In genomic region chr4:69458184-69458826, GRCh38 we compare ENCODE assay signal across 1 cellular context.
TF ChIP-seq lines count a peak whose summit lies in the region.

No MANE protein-coding gene starts in this region.

TF ChIP-seq in HepG2, 621 proteins besides CTCF, POLR2A, EP300 and RAD21 (continued from another document and continues in another):
- TF ChIP-seq HMGXB4 (CRISPR knock-in tag; IDR thresholded peaks at IDR 0.05; ENCODE audit: borderline replicate concordance in 1 of 2, low read depth in 1 of 2) = no peak
- TF ChIP-seq ATM (IDR thresholded peaks at IDR 0.05; ENCODE audit: borderline replicate concordance) = no peak
- TF ChIP-seq NFYC (CRISPR knock-in tag; IDR thresholded peaks at IDR 0.05) = no peak
- no peak for TF ChIP-seq ZBTB3 (CRISPR knock-in tag; IDR thresholded peaks at IDR 0.05; ENCODE audit: borderline replicate concordance, low read depth)
- no peak for TF ChIP-seq LBX2 (CRISPR knock-in tag; IDR thresholded peaks at IDR 0.05; ENCODE audit: borderline replicate concordance)
- 0 out of 2 replicates have a peak, but pooled peaks have one; percentile 40 for TF ChIP-seq KDM6A (CRISPR knock-in tag; IDR thresholded peaks at IDR 0.05; ENCODE audit: low read depth)
- no peak for TF ChIP-seq POGK (CRISPR knock-in tag; conservative IDR thresholded peaks at IDR 0.05)
- no peak for TF ChIP-seq STAT5B (CRISPR knock-in tag; IDR thresholded peaks at IDR 0.05)
- no peak for TF ChIP-seq ZFYVE20 (CRISPR knock-in tag; IDR thresholded peaks at IDR 0.05; ENCODE audit: borderline replicate concordance, low read depth)
- no peak for TF ChIP-seq BRCA1 (CRISPR knock-in tag; IDR thresholded peaks at IDR 0.05)
- no peak for TF ChIP-seq MAFG (CRISPR knock-in tag; IDR thresholded peaks at IDR 0.05)
- no peak for TF ChIP-seq ZNF703 (CRISPR knock-in tag; IDR thresholded peaks at IDR 0.05; ENCODE audit: borderline replicate concordance)
- TF ChIP-seq ZFP41 (CRISPR knock-in tag; IDR thresholded peaks at IDR 0.05; ENCODE audit: borderline replicate concordance) = no peak
- TF ChIP-seq, protein P1, sequence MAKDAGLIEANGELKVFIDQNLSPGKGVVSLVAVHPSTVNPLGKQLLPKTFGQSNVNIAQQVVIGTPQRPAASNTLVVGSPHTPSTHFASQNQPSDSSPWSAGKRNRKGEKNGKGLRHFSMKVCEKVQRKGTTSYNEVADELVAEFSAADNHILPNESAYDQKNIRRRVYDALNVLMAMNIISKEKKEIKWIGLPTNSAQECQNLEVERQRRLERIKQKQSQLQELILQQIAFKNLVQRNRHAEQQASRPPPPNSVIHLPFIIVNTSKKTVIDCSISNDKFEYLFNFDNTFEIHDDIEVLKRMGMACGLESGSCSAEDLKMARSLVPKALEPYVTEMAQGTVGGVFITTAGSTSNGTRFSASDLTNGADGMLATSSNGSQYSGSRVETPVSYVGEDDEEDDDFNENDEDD (CRISPR knock-in tag; IDR thresholded peaks at IDR 0.05; ENCODE audit: borderline replicate concordance) = no peak
- no peak; the same call in 1 of the 2 replicates for TF ChIP-seq KDM3A (CRISPR knock-in tag; IDR thresholded peaks at IDR 0.05; ENCODE audit: low read depth)
- no peak for TF ChIP-seq RNF219 (CRISPR knock-in tag; IDR thresholded peaks at IDR 0.05)
- TF ChIP-seq, protein P2, sequence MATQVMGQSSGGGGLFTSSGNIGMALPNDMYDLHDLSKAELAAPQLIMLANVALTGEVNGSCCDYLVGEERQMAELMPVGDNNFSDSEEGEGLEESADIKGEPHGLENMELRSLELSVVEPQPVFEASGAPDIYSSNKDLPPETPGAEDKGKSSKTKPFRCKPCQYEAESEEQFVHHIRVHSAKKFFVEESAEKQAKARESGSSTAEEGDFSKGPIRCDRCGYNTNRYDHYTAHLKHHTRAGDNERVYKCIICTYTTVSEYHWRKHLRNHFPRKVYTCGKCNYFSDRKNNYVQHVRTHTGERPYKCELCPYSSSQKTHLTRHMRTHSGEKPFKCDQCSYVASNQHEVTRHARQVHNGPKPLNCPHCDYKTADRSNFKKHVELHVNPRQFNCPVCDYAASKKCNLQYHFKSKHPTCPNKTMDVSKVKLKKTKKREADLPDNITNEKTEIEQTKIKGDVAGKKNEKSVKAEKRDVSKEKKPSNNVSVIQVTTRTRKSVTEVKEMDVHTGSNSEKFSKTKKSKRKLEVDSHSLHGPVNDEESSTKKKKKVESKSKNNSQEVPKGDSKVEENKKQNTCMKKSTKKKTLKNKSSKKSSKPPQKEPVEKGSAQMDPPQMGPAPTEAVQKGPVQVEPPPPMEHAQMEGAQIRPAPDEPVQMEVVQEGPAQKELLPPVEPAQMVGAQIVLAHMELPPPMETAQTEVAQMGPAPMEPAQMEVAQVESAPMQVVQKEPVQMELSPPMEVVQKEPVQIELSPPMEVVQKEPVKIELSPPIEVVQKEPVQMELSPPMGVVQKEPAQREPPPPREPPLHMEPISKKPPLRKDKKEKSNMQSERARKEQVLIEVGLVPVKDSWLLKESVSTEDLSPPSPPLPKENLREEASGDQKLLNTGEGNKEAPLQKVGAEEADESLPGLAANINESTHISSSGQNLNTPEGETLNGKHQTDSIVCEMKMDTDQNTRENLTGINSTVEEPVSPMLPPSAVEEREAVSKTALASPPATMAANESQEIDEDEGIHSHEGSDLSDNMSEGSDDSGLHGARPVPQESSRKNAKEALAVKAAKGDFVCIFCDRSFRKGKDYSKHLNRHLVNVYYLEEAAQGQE (IDR thresholded peaks at IDR 0.05; ENCODE audit: borderline replicate concordance in 1 of 2, low read depth in 1 of 2, low read length in 2 of 2) = no peak; a peak in 1 of 4 replicates
- peak; percentile 91 for TF ChIP-seq CEBPB (IDR thresholded peaks at IDR 0.05; ENCODE audit: borderline replicate concordance, low read depth, low read length)
- no peak for TF ChIP-seq CAMTA2 (CRISPR knock-in tag; IDR thresholded peaks at IDR 0.05; ENCODE audit: borderline replicate concordance)
- TF ChIP-seq ZSCAN5A (CRISPR knock-in tag; IDR thresholded peaks at IDR 0.05; ENCODE audit: borderline replicate concordance) = peak; percentile 64; the same call in 1 of the 2 replicates
- TF ChIP-seq ZMYM4 (CRISPR knock-in tag; IDR thresholded peaks at IDR 0.05) = peak; percentile 97
- TF ChIP-seq SMAD3 (CRISPR knock-in tag; IDR thresholded peaks at IDR 0.05) = no peak
- no peak for TF ChIP-seq ZNF501 (CRISPR knock-in tag; IDR thresholded peaks at IDR 0.05)
- no peak for TF ChIP-seq NKX3-1 (CRISPR knock-in tag; IDR thresholded peaks at IDR 0.05)
- TF ChIP-seq RBFOX2 (IDR thresholded peaks at IDR 0.05; ENCODE audit: low read depth, low read length) = no peak
- TF ChIP-seq CBFB (CRISPR knock-in tag; IDR thresholded peaks at IDR 0.05) = no peak
- no peak for TF ChIP-seq NFKBIZ (CRISPR knock-in tag; IDR thresholded peaks at IDR 0.05)
- TF ChIP-seq ZNF143 (CRISPR knock-in tag; IDR thresholded peaks at IDR 0.05) = no peak
- no peak for TF ChIP-seq SRSF9 (IDR thresholded peaks at IDR 0.05; ENCODE audit: borderline replicate concordance, insufficient read depth, low read depth, low read length, poor library complexity, severe bottlenecking)
- TF ChIP-seq KLF11 (CRISPR knock-in tag; IDR thresholded peaks at IDR 0.05) = no peak
- no peak for TF ChIP-seq ZNF615 (CRISPR knock-in tag; IDR thresholded peaks at IDR 0.05; ENCODE audit: borderline replicate concordance)
- TF ChIP-seq ZNF780A (CRISPR knock-in tag; IDR thresholded peaks at IDR 0.05) = no peak
- TF ChIP-seq TP53 (CRISPR knock-in tag; conservative IDR thresholded peaks at IDR 0.05) = no peak
- TF ChIP-seq HNRNPH1 (optimal IDR thresholded peaks at IDR 0.05; ENCODE audit: low read depth, low read length) = no peak
- no peak for TF ChIP-seq ZNF281 (CRISPR knock-in tag; IDR thresholded peaks at IDR 0.05; ENCODE audit: borderline replicate concordance)
- no peak for TF ChIP-seq ZEB1 (IDR thresholded peaks at IDR 0.05; ENCODE audit: insufficient replicate concordance, low read depth)
- peak; percentile 62; the same call in 1 of the 2 replicates for TF ChIP-seq FOXO1 (CRISPR knock-in tag; IDR thresholded peaks at IDR 0.05)
- no peak for TF ChIP-seq ARNTL (CRISPR knock-in tag; IDR thresholded peaks at IDR 0.05)
- TF ChIP-seq RBM39 (IDR thresholded peaks at IDR 0.05; ENCODE audit: low read depth, low read length, poor library complexity, severe bottlenecking) = no peak
- TF ChIP-seq ZNF530 (CRISPR knock-in tag; IDR thresholded peaks at IDR 0.05; ENCODE audit: low read depth) = no peak
- TF ChIP-seq PCBP2 (optimal IDR thresholded peaks at IDR 0.05; ENCODE audit: low read depth, low read length, poor library complexity, severe bottlenecking) = no peak
- no peak for TF ChIP-seq MEIS1 (CRISPR knock-in tag; IDR thresholded peaks at IDR 0.05; ENCODE audit: borderline replicate concordance)
- TF ChIP-seq, protein P3, sequence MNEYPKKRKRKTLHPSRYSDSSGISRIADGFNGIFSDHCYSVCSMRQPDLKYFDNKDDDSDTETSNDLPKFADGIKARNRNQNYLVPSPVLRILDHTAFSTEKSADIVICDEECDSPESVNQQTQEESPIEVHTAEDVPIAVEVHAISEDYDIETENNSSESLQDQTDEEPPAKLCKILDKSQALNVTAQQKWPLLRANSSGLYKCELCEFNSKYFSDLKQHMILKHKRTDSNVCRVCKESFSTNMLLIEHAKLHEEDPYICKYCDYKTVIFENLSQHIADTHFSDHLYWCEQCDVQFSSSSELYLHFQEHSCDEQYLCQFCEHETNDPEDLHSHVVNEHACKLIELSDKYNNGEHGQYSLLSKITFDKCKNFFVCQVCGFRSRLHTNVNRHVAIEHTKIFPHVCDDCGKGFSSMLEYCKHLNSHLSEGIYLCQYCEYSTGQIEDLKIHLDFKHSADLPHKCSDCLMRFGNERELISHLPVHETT (CRISPR knock-in tag; conservative IDR thresholded peaks at IDR 0.05) = no peak
- peak; percentile 12 for TF ChIP-seq TEAD3 (CRISPR knock-in tag; optimal IDR thresholded peaks at IDR 0.05; ENCODE audit: borderline replicate concordance)
